In the genomic region with DNA sequence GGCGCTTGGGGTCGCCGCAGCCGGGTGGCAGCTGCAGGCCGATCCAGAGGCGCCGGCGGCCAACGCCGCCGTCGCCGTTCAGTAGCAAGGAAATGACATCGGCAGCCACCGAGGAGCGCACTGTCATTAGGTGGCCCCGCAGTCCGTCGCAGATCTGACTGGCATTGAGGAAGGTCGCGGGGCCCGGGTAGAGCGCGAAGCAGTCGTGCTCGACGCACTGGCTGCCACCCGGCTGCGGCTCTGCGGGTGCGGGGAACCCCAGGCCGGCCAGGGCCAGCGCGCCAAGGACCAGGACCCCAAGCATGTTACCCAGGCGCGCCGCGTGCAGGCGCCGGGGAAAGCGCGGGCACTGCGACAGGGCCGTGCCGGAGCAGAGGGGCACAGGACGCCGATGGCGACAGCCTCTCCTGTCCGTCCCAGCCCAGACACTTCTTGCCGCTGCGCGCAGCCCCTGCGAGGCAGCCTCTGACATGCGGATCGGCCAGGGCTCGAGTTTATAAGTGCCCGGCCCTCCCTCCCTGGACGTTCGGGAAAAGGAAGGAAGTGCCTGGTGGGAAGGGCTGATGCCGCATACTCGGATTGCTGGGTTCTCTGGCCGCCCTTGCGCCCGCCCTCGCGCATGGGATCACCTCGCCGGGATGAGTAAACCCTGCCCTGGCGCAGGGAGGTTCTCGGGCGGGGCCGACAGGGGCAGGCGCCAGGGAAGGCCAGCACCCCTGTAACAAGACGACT, we compare ENCODE assay signal across 8 cellular contexts. TPM values are rescaled to one million over a fixed set of nuclear protein-coding genes. Genes with fewer than 3 reads are reported as not detected.
A peak's percentile ranks its signal among the peaks of the same experiment; 100 is the strongest.
DNase-seq lines count a peak whose midpoint lies in the region; ATAC-seq, FAIRE-seq and TF ChIP-seq lines count a peak whose summit lies in the region.

A gene with protein sequence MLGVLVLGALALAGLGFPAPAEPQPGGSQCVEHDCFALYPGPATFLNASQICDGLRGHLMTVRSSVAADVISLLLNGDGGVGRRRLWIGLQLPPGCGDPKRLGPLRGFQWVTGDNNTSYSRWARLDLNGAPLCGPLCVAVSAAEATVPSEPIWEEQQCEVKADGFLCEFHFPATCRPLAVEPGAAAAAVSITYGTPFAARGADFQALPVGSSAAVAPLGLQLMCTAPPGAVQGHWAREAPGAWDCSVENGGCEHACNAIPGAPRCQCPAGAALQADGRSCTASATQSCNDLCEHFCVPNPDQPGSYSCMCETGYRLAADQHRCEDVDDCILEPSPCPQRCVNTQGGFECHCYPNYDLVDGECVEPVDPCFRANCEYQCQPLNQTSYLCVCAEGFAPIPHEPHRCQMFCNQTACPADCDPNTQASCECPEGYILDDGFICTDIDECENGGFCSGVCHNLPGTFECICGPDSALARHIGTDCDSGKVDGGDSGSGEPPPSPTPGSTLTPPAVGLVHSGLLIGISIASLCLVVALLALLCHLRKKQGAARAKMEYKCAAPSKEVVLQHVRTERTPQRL (minus strand): TSS at position 472 of the 732 bp plus-strand sequence. CDS start 168 bp downstream, at position 304.

- peak; percentile 23 to 26 for ATAC-seq in stimulated activated naive B cell treated with anti-CD40 and anti-IgM and Interleukin-4, amounts not matched to agents 10 μg/mL and 1 μg/mL and 100 μg/mL, for 72 hours (replicated peaks)
- no peak for ATAC-seq in HG03521 (IDR thresholded peaks at IDR 0.05; ENCODE audit: unreplicated experiment)

- peak within 1 kb of the TSS; percentile 94 for H3K27ac Mint-ChIP-seq in chondrocyte (ENCODE audit: unreplicated experiment)
- peak within 1 kb of the TSS; percentile 57 for H3K27ac Mint-ChIP-seq in stimulated activated naive B cell treated with anti-CD40 and anti-IgM and Interleukin-4, amounts not matched to agents 10 μg/mL and 1 μg/mL and 100 μg/mL, for 72 hours

- H3K36me3 ChIP-seq in kidney (ENCODE audit: control insufficient read depth in 1 of 2, insufficient read depth in 2 of 2, low read length in 2 of 2): no peaks in the 10 kb centered on the region

- peaks cover 2% of the 10 kb centered on the region for H3K36me3 Mint-ChIP-seq in chondrocyte (ENCODE audit: low read depth)
- no peaks in the 10 kb centered on the region for H3K36me3 Mint-ChIP-seq in stimulated activated naive B cell treated with anti-CD40 and anti-IgM and Interleukin-4, amounts not matched to agents 10 μg/mL and 1 μg/mL and 100 μg/mL, for 72 hours

- H3K9me3 ChIP-seq in kidney (ENCODE audit: control insufficient read depth in 1 of 2, low read length in 2 of 2): no peaks in the 10 kb centered on the region

- no peak for TF ChIP-seq CTCF in chondrocyte (IDR thresholded peaks at IDR 0.05)
- TF ChIP-seq CTCF in kidney (IDR thresholded peaks at IDR 0.05; ENCODE audit: borderline replicate concordance, extremely low read depth, insufficient read depth): no peak

- peak within 1 kb of the TSS; percentile 60 to 71 for H3K27ac ChIP-seq in kidney (ENCODE audit: low read depth in 2 of 2, low read length in 2 of 2)

- peak within 1 kb of the TSS; percentile 85 for H3K4me3 Mint-ChIP-seq in chondrocyte (ENCODE audit: unreplicated experiment)
- peak within 1 kb of the TSS; percentile 58 to 65 for H3K4me3 Mint-ChIP-seq in stimulated activated naive B cell treated with anti-CD40 and anti-IgM and Interleukin-4, amounts not matched to agents 10 μg/mL and 1 μg/mL and 100 μg/mL, for 72 hours

- H3K4me1 ChIP-seq in kidney (ENCODE audit: control insufficient read depth in 1 of 2, insufficient read depth in 1 of 2, low read depth in 1 of 2, low read length in 2 of 2): peaks cover 0 to 24% of the 10 kb centered on the region in 2 donors

- H3K4me3 ChIP-seq in kidney (ENCODE audit: low read length in 2 of 2): peak within 1 kb of the TSS; percentile 61 to 63

- H3K9me3 Mint-ChIP-seq in chondrocyte (ENCODE audit: low read depth): no peaks in the 10 kb centered on the region
- no peaks in the 10 kb centered on the region for H3K9me3 Mint-ChIP-seq in stimulated activated naive B cell treated with anti-CD40 and anti-IgM and Interleukin-4, amounts not matched to agents 10 μg/mL and 1 μg/mL and 100 μg/mL, for 72 hours

- DNase-seq in CD1c-positive myeloid dendritic cell (ENCODE audit: extremely low spot score): peak; percentile 85
- DNase-seq in NCI-H2196 (lab: John Stamatoyannopoulos, UW; ENCODE audit: unreplicated experiment): peak; percentile 27
- no peak for DNase-seq in chondrocyte (ENCODE audit: low spot score)
- peak; percentile 93 for DNase-seq in kidney
- no peak for DNase-seq in stimulated activated naive B cell treated with anti-CD40 and anti-IgM and Interleukin-4, amounts not matched to agents 10 μg/mL and 1 μg/mL and 100 μg/mL, for 72 hours
- no peak for DNase-seq in NCI-H2171 (lab: John Stamatoyannopoulos, UW)
- DNase-seq in GM12891 (ENCODE audit: insufficient read length, low spot score): no peak

- peaks cover 38% of the 10 kb centered on the region for H3K4me1 Mint-ChIP-seq in chondrocyte (ENCODE audit: low read depth)
- peaks cover 6 to 27% of the 10 kb centered on the region in 2 donors for H3K4me1 Mint-ChIP-seq in stimulated activated naive B cell treated with anti-CD40 and anti-IgM and Interleukin-4, amounts not matched to agents 10 μg/mL and 1 μg/mL and 100 μg/mL, for 72 hours

- intact Hi-C loops in kidney (cut with DNase I): no loop called here

- no peak for TF ChIP-seq POLR2A in GM12891 (IDR thresholded peaks at IDR 0.05; ENCODE audit: low read depth, low read length)

- peak within 1 kb of the TSS; percentile 24 to 40 for H3K9ac ChIP-seq in kidney (ENCODE audit: low read length in 2 of 2)

- FAIRE-seq in kidney (lab: Jason Lieb, UNC) (no peak), GM12891 (lab: Jason Lieb, UNC) (no peak)

- H3K27me3 Mint-ChIP-seq in chondrocyte (ENCODE audit: low read depth): no peaks in the 10 kb centered on the region
- peaks cover 57 to 68% of the 10 kb centered on the region in 2 donors for H3K27me3 Mint-ChIP-seq in stimulated activated naive B cell treated with anti-CD40 and anti-IgM and Interleukin-4, amounts not matched to agents 10 μg/mL and 1 μg/mL and 100 μg/mL, for 72 hours

TF ChIP-seq in GM12891, 5 proteins besides CTCF, POLR2A, EP300 and RAD21:
- TF ChIP-seq SPI1 (IDR thresholded peaks at IDR 0.05; ENCODE audit: low read depth, low read length): no peak
- no peak for TF ChIP-seq POU2F2 (IDR thresholded peaks at IDR 0.05; ENCODE audit: low read depth, low read length)
- no peak for TF ChIP-seq TAF1 (IDR thresholded peaks at IDR 0.05; ENCODE audit: low read depth, low read length)
- TF ChIP-seq PAX5 (IDR thresholded peaks at IDR 0.05; ENCODE audit: insufficient read depth, low read length, severe bottlenecking): no peak
- TF ChIP-seq POLR2AphosphoS5 (IDR thresholded peaks at IDR 0.05; ENCODE audit: low read depth, low read length): no peak

RNA-seq across cellular contexts. Expression of the gene that starts here (rescaled TPM):
- total RNA-seq in chondrocyte (8.0 to 38.2 TPM (median 37.5 TPM) in 3 replicates), kidney (48.1 TPM)
- 9.7 TPM for polyA plus RNA-seq in kidney (ENCODE audit: insufficient read depth, low read depth, low replicate concordance)
- not detected for polyA plus RNA-seq in GM12891 (2012; ENCODE audit: low read depth, missing spikeins)

Comparison
In these comparisons a context has a peak if more than half of its experiments do, and no peak if none do; other contexts are left out.
1. DNase-seq: peak in CD1c-positive myeloid dendritic cell (single experiment), NCI-H2196 (single experiment) and kidney (single experiment); none in chondrocyte (single experiment), stimulated activated naive B cell treated with anti-CD40 and anti-IgM and Interleukin-4, amounts not matched to agents 10 μg/mL and 1 μg/mL and 100 μg/mL, for 72 hours (single experiment), NCI-H2171 (single experiment) and GM12891 (single experiment).